In genomic region chr12:62813031-62813829, GRCh38 we compare ENCODE assay signal across 8 cellular contexts.
DNase-seq lines count a peak whose midpoint lies in the region; ATAC-seq lines count a peak whose summit lies in the region.

No MANE protein-coding gene starts in this region.

- ATAC-seq in GM18909 (IDR thresholded peaks at IDR 0.05; ENCODE audit: poor library complexity, unreplicated experiment), result peak; percentile 66
- peak; percentile 65 for ATAC-seq in activated CD4-positive, alpha-beta T cell treated with anti-CD3 and anti-CD28 coated beads for 36 hours
- ATAC-seq in memory B cell (ENCODE audit: low read depth), result peak; percentile 42
- no peak for ATAC-seq in stimulated activated memory B cell treated with anti-CD40 and anti-IgM and Interleukin-4, amounts not matched to agents 10 μg/mL and 1 μg/mL and 100 μg/mL, for 72 hours

- peaks cover 19% of the 10 kb centered on the region for H3K4me1 Mint-ChIP-seq in activated CD4-positive, alpha-beta T cell treated with anti-CD3 and anti-CD28 coated beads for 36 hours
- peaks cover 5% of the 10 kb centered on the region for H3K4me1 Mint-ChIP-seq in memory B cell
- peaks cover 6% of the 10 kb centered on the region for H3K4me1 Mint-ChIP-seq in stimulated activated memory B cell treated with anti-CD40 and anti-IgM and Interleukin-4, amounts not matched to agents 10 μg/mL and 1 μg/mL and 100 μg/mL, for 72 hours

- POLR2A ChIA-PET in activated CD4-positive, alpha-beta T cell treated with anti-CD3 and anti-CD28 coated beads for 36 hours (lab: Charles Lee), result no interaction called here

- peak overlapping the region; percentile 43 for H3K4me3 Mint-ChIP-seq in activated CD4-positive, alpha-beta T cell treated with anti-CD3 and anti-CD28 coated beads for 36 hours
- peak overlapping the region; percentile 22 for H3K4me3 Mint-ChIP-seq in memory B cell
- peak overlapping the region; percentile 38 for H3K4me3 Mint-ChIP-seq in stimulated activated memory B cell treated with anti-CD40 and anti-IgM and Interleukin-4, amounts not matched to agents 10 μg/mL and 1 μg/mL and 100 μg/mL, for 72 hours

- H3K36me3 Mint-ChIP-seq in activated CD4-positive, alpha-beta T cell treated with anti-CD3 and anti-CD28 coated beads for 36 hours (ENCODE audit: low read depth), result no peaks in the 10 kb centered on the region
- H3K36me3 Mint-ChIP-seq in memory B cell, result no peaks in the 10 kb centered on the region
- H3K36me3 Mint-ChIP-seq in stimulated activated memory B cell treated with anti-CD40 and anti-IgM and Interleukin-4, amounts not matched to agents 10 μg/mL and 1 μg/mL and 100 μg/mL, for 72 hours, result no peaks in the 10 kb centered on the region

- in situ Hi-C loops in KBM-7 (cut with MboI; ENCODE audit: low pct_unique_long_range_greater_than_20kb, low sequenced_read_pairs), result no loop called here

- DNase-seq in Ammon's horn (ENCODE audit: low spot score) (peak; percentile 93), KBM-7 (peak; percentile 72), ecto neural progenitor cell (ENCODE audit: low spot score) (peak; percentile 72), memory B cell (ENCODE audit: low spot score in 2 of 2) (no peak), NCI-H2196 treated with DMSO at 0.1 percent for 48 hours (lab: John Stamatoyannopoulos, UW; ENCODE audit: unreplicated experiment) (no peak)
- peak; percentile 68 for DNase-seq in activated CD4-positive, alpha-beta T cell treated with anti-CD3 and anti-CD28 coated beads for 36 hours

- H3K27ac Mint-ChIP-seq in activated CD4-positive, alpha-beta T cell treated with anti-CD3 and anti-CD28 coated beads for 36 hours, result peak overlapping the region; percentile 6
- H3K27ac Mint-ChIP-seq in memory B cell, result no peak overlapping the region
- no peak overlapping the region for H3K27ac Mint-ChIP-seq in stimulated activated memory B cell treated with anti-CD40 and anti-IgM and Interleukin-4, amounts not matched to agents 10 μg/mL and 1 μg/mL and 100 μg/mL, for 72 hours

- H3K9me3 Mint-ChIP-seq in activated CD4-positive, alpha-beta T cell treated with anti-CD3 and anti-CD28 coated beads for 36 hours (ENCODE audit: low read depth), result no peaks in the 10 kb centered on the region
- H3K9me3 Mint-ChIP-seq in memory B cell, result no peaks in the 10 kb centered on the region
- no peaks in the 10 kb centered on the region for H3K9me3 Mint-ChIP-seq in stimulated activated memory B cell treated with anti-CD40 and anti-IgM and Interleukin-4, amounts not matched to agents 10 μg/mL and 1 μg/mL and 100 μg/mL, for 72 hours

- peaks cover 5% of the 10 kb centered on the region for H3K27me3 Mint-ChIP-seq in activated CD4-positive, alpha-beta T cell treated with anti-CD3 and anti-CD28 coated beads for 36 hours
- H3K27me3 Mint-ChIP-seq in memory B cell, result peaks cover 8% of the 10 kb centered on the region
- H3K27me3 Mint-ChIP-seq in stimulated activated memory B cell treated with anti-CD40 and anti-IgM and Interleukin-4, amounts not matched to agents 10 μg/mL and 1 μg/mL and 100 μg/mL, for 72 hours, result peaks cover 11% of the 10 kb centered on the region

- intact Hi-C loops in activated CD4-positive, alpha-beta T cell treated with anti-CD3 and anti-CD28 coated beads for 36 hours (cut with DNase I, micrococcal nuclease), result loop anchor here (1.0 to 5.0 kb wide), 3 partner anchors 290 to 376 kb away; no protein-coding TSS in a partner anchor

- CTCF ChIA-PET in activated CD4-positive, alpha-beta T cell treated with anti-CD3 and anti-CD28 coated beads for 36 hours (lab: Charles Lee), result interaction anchor here (0.6 to 2.6 kb wide), 27 partner anchors 10 to 378 kb away, joined by 3 to 40 read pairs (median 4); no protein-coding TSS in a partner anchor

Comparison
In these comparisons a context has a peak if more than half of its experiments do, and no peak if none do; other contexts are left out.
1. DNase-seq: peak in Ammon's horn (single experiment), KBM-7 (single experiment), activated CD4-positive, alpha-beta T cell treated with anti-CD3 and anti-CD28 coated beads for 36 hours (single experiment) and ecto neural progenitor cell (single experiment); none in memory B cell (0 of 2) and NCI-H2196 treated with DMSO at 0.1 percent for 48 hours (single experiment).
2. Peak in every context shown above with its lines, with median percentiles within 50 percentile points of each other: H3K4me3 Mint-ChIP-seq.